Comparison of ENCODE assay signal across 1 cellular context in the genomic region with DNA sequence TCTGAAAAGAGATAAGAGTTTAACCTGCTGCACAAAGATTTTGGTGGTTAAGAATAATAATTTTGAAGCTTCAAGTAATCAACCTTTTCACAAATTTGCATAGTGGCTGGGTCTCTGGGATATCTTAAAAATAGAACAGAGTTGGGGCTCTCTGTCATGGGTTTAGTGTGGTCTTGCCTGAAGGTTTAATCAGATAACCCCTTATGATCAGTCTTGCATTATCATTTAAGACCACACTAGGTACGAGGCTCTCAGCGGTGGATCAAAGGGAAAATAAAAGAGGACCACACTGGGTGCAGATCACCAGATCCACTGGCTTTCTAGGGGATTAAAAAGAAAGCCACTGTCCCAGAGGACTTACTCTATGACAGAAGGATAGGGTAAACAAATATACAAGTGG.
TF ChIP-seq lines count a peak whose summit lies in the region.

No MANE protein-coding gene starts in this region.

TF ChIP-seq in K562, 482 proteins besides CTCF, POLR2A, EP300 and RAD21:
- peak; percentile 3; the same call in 1 of the 2 replicates for TF ChIP-seq CBFA2T3 (IDR thresholded peaks at IDR 0.05)
- TF ChIP-seq ZZZ3 (IDR thresholded peaks at IDR 0.05) = no peak
